38 cellular contexts compared by ENCODE assay signal in genomic region chr3:23889950-23890349, GRCh38.
"Had no signal": no experiment of that assay in that cellular context is flagged by ENCODE, and none has a peak within 500 bp of the region (broad histone marks: within the 10 kb centered on the region; RNA-seq: fewer than 3 reads in every experiment).

No MANE protein-coding gene starts in this region.

- H3K4me3 ChIP-seq: Peyer's patch had no signal

- H3K4me1 ChIP-seq: Peyer's patch had no signal

- H3K4me1 Mint-ChIP-seq: activated CD8-positive, alpha-beta memory T cell treated with anti-CD3 and anti-CD28 coated beads, Interleukin-2, amount 10 ng/mL, durations not matched to agents 7 days and 5 days; activated T-helper 17 cell treated with anti-CD3 and anti-CD28 coated beads, Interleukin-2, amount 50 U/mL, for 72 hours had no signal

- H3K9me3 ChIP-seq: Peyer's patch had no signal

- H3K27me3 Mint-ChIP-seq: activated CD4-positive, alpha-beta memory T cell treated with anti-CD3 and anti-CD28 coated beads, Interleukin-2, amount 10 ng/mL, durations not matched to agents 7 days and 5 days; activated CD8-positive, alpha-beta memory T cell treated with anti-CD3 and anti-CD28 coated beads, Interleukin-2, amount 10 ng/mL, durations not matched to agents 7 days and 5 days; activated naive CD8-positive, alpha-beta T cell treated with anti-CD3 and anti-CD28 coated beads for 36 hours; activated T-helper 17 cell treated with anti-CD3 and anti-CD28 coated beads, Interleukin-2, amount 50 U/mL, for 72 hours had no signal

- H3K9me3 Mint-ChIP-seq: activated CD4-positive, alpha-beta memory T cell treated with anti-CD3 and anti-CD28 coated beads, Interleukin-2, amount 10 ng/mL, durations not matched to agents 7 days and 5 days; activated naive CD8-positive, alpha-beta T cell treated with anti-CD3 and anti-CD28 coated beads for 36 hours; activated T-helper 17 cell treated with anti-CD3 and anti-CD28 coated beads, Interleukin-2, amount 50 U/mL, for 72 hours had no signal

- H3K27ac ChIP-seq: brain microvascular endothelial cell, KMS-11, Peyer's patch, RWPE1, VCaP had no signal

- ATAC-seq: activated CD8-positive, alpha-beta memory T cell treated with anti-CD3 and anti-CD28 coated beads, Interleukin-2, amount 10 ng/mL, durations not matched to agents 7 days and 5 days; activated T-helper 17 cell treated with anti-CD3 and anti-CD28 coated beads, Interleukin-2, amount 50 U/mL, for 72 hours; PC-3; Right ventricle myocardium inferior had no signal

- H3K27me3 ChIP-seq: brain microvascular endothelial cell, Peyer's patch had no signal

- H3K4me3 Mint-ChIP-seq: activated CD4-positive, alpha-beta memory T cell treated with anti-CD3 and anti-CD28 coated beads, Interleukin-2, amount 10 ng/mL, durations not matched to agents 7 days and 5 days; activated CD8-positive, alpha-beta memory T cell treated with anti-CD3 and anti-CD28 coated beads, Interleukin-2, amount 10 ng/mL, durations not matched to agents 7 days and 5 days; activated naive CD8-positive, alpha-beta T cell treated with anti-CD3 and anti-CD28 coated beads for 36 hours; activated T-helper 17 cell treated with anti-CD3 and anti-CD28 coated beads, Interleukin-2, amount 50 U/mL, for 72 hours had no signal

- DNase-seq: activated CD4-positive, alpha-beta memory T cell treated with anti-CD3 and anti-CD28 coated beads, Interleukin-2, amount 10 ng/mL, durations not matched to agents 7 days and 5 days; activated CD4-positive, alpha-beta T cell treated with anti-CD3 and anti-CD28 coated beads for 1 hour; activated CD4-positive, alpha-beta T cell treated with anti-CD3 and anti-CD28 coated beads for 48 hours; activated CD4-positive, CD25-positive, alpha-beta regulatory T cell; activated CD8-positive, alpha-beta memory T cell treated with anti-CD3 and anti-CD28 coated beads for 24 hours; activated CD8-positive, alpha-beta memory T cell treated with anti-CD3 and anti-CD28 coated beads, Interleukin-2, amount 10 ng/mL, durations not matched to agents 7 days and 5 days; activated CD8-positive, alpha-beta memory T cell treated with anti-CD3 and anti-CD28 coated beads, Interleukin-2, amount 50 U/mL, for 48 hours; activated effector memory CD4-positive, alpha-beta T cell treated with anti-CD3 and anti-CD28 coated beads, Interleukin-2, amount 50 U/mL, for 16 hours; activated naive CD4-positive, alpha-beta T cell; activated naive CD4-positive, alpha-beta T cell treated with anti-CD3 and anti-CD28 coated beads, Interleukin-2, amount 50 U/mL, for 16 hours; activated naive CD8-positive, alpha-beta T cell treated with anti-CD3 and anti-CD28 coated beads for 36 hours; activated T-cell treated with anti-CD3 and anti-CD28 coated beads, Interleukin-2, amount 50 U/mL, for 48 hours; amniotic stem cell; aorta; brain microvascular endothelial cell; MM.1S; NCI-H1092; NCI-H1417; NCI-H146; NCI-H187; NCI-H2029 treated with DMSO at 0.1 percent for 48 hours; NCI-H2107; NCI-H2171; NCI-H510A; NCI-H526; NCI-H748 treated with DMSO at 0.1 percent for 48 hours; NK-92 treated with Interleukin-12 subunit alpha and Interleukin-12 subunit beta, amount 100 ng/mL, for 24 hours; PC-3; Peyer's patch; SW 1271; T-helper 1 cell; T-helper 2 cell; T-helper 9 cell had no signal

- H3K27ac Mint-ChIP-seq: activated CD4-positive, alpha-beta memory T cell treated with anti-CD3 and anti-CD28 coated beads, Interleukin-2, amount 10 ng/mL, durations not matched to agents 7 days and 5 days; activated CD8-positive, alpha-beta memory T cell treated with anti-CD3 and anti-CD28 coated beads, Interleukin-2, amount 10 ng/mL, durations not matched to agents 7 days and 5 days; activated naive CD8-positive, alpha-beta T cell treated with anti-CD3 and anti-CD28 coated beads for 36 hours; activated T-helper 17 cell treated with anti-CD3 and anti-CD28 coated beads, Interleukin-2, amount 50 U/mL, for 72 hours had no signal
